8 cellular contexts compared by ENCODE assay signal in genomic region chr7:35037526-35038339, GRCh38. TPM values are rescaled to one million over a fixed set of nuclear protein-coding genes. Genes with fewer than 3 reads are reported as not detected.
A peak's percentile ranks its signal among the peaks of the same experiment; 100 is the strongest.
DNase-seq lines count a peak whose midpoint lies in the region; ATAC-seq and TF ChIP-seq lines count a peak whose summit lies in the region.

No MANE protein-coding gene starts in this region.

- in situ Hi-C loops in SK-MEL-5 (cut with HindIII; ENCODE audit: low pct_unique_long_range_greater_than_20kb, low sequenced_read_pairs): no loop called here

- peaks cover 20% of the 10 kb centered on the region for H3K4me1 ChIP-seq in osteoblast (ENCODE audit: insufficient read depth, low read length)
- peaks cover 9 to 20% of the 10 kb centered on the region in 2 donors for H3K4me1 ChIP-seq in thoracic aorta (ENCODE audit: control insufficient read depth in 1 of 2, low read depth in 2 of 2)

- TF ChIP-seq CTCF in HFF-Myc (IDR thresholded peaks at IDR 0.05; ENCODE audit: low read depth, low read length, missing control alignments): peak; percentile 82
- peak; percentile 71 for TF ChIP-seq CTCF in osteoblast (IDR thresholded peaks at IDR 0.05; ENCODE audit: extremely low read depth, low read depth, low read length)
- peak; percentile 80 for TF ChIP-seq CTCF in thoracic aorta (IDR thresholded peaks at IDR 0.05)

- peak overlapping the region; percentile 94 for H3K4me2 ChIP-seq in osteoblast (ENCODE audit: insufficient read depth, low read length)

- H2AFZ ChIP-seq in osteoblast (ENCODE audit: low read length): peak overlapping the region; percentile 97

- peak; percentile 88 for ATAC-seq in thoracic aorta (ENCODE audit: insufficient number of reproducible peaks, low FRiP score, low read depth)

- peak overlapping the region; percentile 72 for H3K4me3 ChIP-seq in GM08714 (ENCODE audit: low read length)
- peak overlapping the region; percentile 47 for H3K4me3 ChIP-seq in HFF-Myc (replicated peaks; ENCODE audit: low read depth, low read length)
- H3K4me3 ChIP-seq in osteoblast (ENCODE audit: insufficient read depth, low read length): peak overlapping the region; percentile 79
- H3K4me3 ChIP-seq in thoracic aorta: peak overlapping the region; percentile 92

- H3K79me2 ChIP-seq in osteoblast (ENCODE audit: insufficient read depth, low read length): peaks cover 30% of the 10 kb centered on the region

- H3K27me3 ChIP-seq in osteoblast (ENCODE audit: insufficient read depth, low read length): no peaks in the 10 kb centered on the region
- no peaks in the 10 kb centered on the region for H3K27me3 ChIP-seq in thoracic aorta (replicated peaks; ENCODE audit: insufficient read depth)

- no peaks in the 10 kb centered on the region for H3K36me3 ChIP-seq in osteoblast (ENCODE audit: insufficient read depth, low read length)
- no peaks in the 10 kb centered on the region for H3K36me3 ChIP-seq in thoracic aorta

- H3K9me3 ChIP-seq in osteoblast (ENCODE audit: low read depth, low read length) (no peaks in the 10 kb centered on the region), thoracic aorta (no peaks in the 10 kb centered on the region)

- H3K27ac ChIP-seq in osteoblast (ENCODE audit: low read depth, low read length): no peak overlapping the region
- H3K27ac ChIP-seq in thoracic aorta: peak overlapping the region; percentile 72 to 73

- peaks cover 21% of the 10 kb centered on the region for H4K20me1 ChIP-seq in osteoblast (ENCODE audit: insufficient read depth, low read length)

- DNase-seq in HFF-Myc (ENCODE audit: extremely low read depth, low read depth): peak; percentile 45
- DNase-seq in MV-4-11 (lab: John Stamatoyannopoulos, UW): peak; percentile 86
- peak; percentile 96 for DNase-seq in SK-MEL-5 (ENCODE audit: low read depth, low spot score)
- DNase-seq in activated naive CD4-positive, alpha-beta T cell treated with anti-CD3 and anti-CD28 coated beads, Interleukin-2, amount 50 U/mL, for 16 hours: peak; percentile 90
- DNase-seq in glomerular endothelial cell (ENCODE audit: extremely low read depth, low read depth, low spot score): peak; percentile 20
- DNase-seq in osteoblast (ENCODE audit: insufficient read length, low spot score, missing footprints): peak; percentile 100
- peak; percentile 58 for DNase-seq in thoracic aorta (ENCODE audit: low spot score)

RNA-seq across cellular contexts. Expression of gene DPY19L1, which starts 0.4 kb away (rescaled TPM):
- 92.8 and 132 TPM in 2 replicates for total RNA-seq in SK-MEL-5 (2014; rRNA removed; shearing (Covaris generic))
- polyA plus RNA-seq in SK-MEL-5 (2015; cell fraction: cytosol; rRNA removed): 107 and 135 TPM in 2 replicates
- 56.1 and 56.9 TPM in 2 replicates for polyA plus RNA-seq in SK-MEL-5 (2015; cell fraction: nucleus; rRNA removed)
- 27.9 and 30.4 TPM in 2 replicates for total RNA-seq in glomerular endothelial cell
- total RNA-seq in osteoblast: 27.1 and 36.2 TPM in 2 replicates
- total RNA-seq in thoracic aorta: 10 to 100 TPM; 13.9 to 32.5 TPM

Comparison
In these comparisons a context has a peak if more than half of its experiments do, and no peak if none do; other contexts are left out.
1. DNase-seq: peak in every context shown above with its lines; median percentile 100 in osteoblast; 96 in SK-MEL-5; 90 in activated naive CD4-positive, alpha-beta T cell treated with anti-CD3 and anti-CD28 coated beads, Interleukin-2, amount 50 U/mL, for 16 hours; 86 in MV-4-11; 58 in thoracic aorta; 45 in HFF-Myc; 20 in glomerular endothelial cell.